21 cellular contexts compared by ENCODE assay signal in genomic region chr10:112980908-112981307, GRCh38.
"Had no signal": no experiment of that assay in that cellular context is flagged by ENCODE, and none has a peak within 500 bp of the region (broad histone marks: within the 10 kb centered on the region; RNA-seq: fewer than 3 reads in every experiment).

No MANE protein-coding gene starts in this region.

- DNase-seq: activated CD4-positive, alpha-beta T cell treated with anti-CD3 and anti-CD28 coated beads for 4 hours; activated CD4-positive, CD25-positive, alpha-beta regulatory T cell; adrenal gland; central memory CD4-positive, alpha-beta T cell; dermis blood vessel endothelial cell; effector memory CD4-positive, alpha-beta T cell; foreskin melanocyte; glutamatergic neuron; kidney glomerular epithelial cell; left lung; stimulated activated CD4-positive, alpha-beta T cell treated with anti-CD3 and anti-CD28 coated beads, Interleukin-12 subunit alpha, Interleukin-12 subunit beta, amount 100 ng/mL, for 4 hours; stimulated activated CD4-positive, alpha-beta T cell treated with anti-CD3 and anti-CD28 coated beads, Interleukin-4, amount 100 ng/mL, for 4 hours; T-helper 17 cell; upper lobe of right lung had no signal

- H3K36me3 ChIP-seq: adrenal gland, left lung, upper lobe of right lung had no signal

- H3K27ac ChIP-seq: adrenal gland, ascending aorta, hepatocyte, left lung, upper lobe of right lung had no signal

- H3K27ac Mint-ChIP-seq: T-helper 17 cell had no signal

- H3K27me3 ChIP-seq: adrenal gland, ascending aorta, hepatocyte, left lung, upper lobe of right lung had no signal

- H3K9me3 Mint-ChIP-seq: activated naive CD4-positive, alpha-beta T cell treated with anti-CD3 and anti-CD28 coated beads, Interleukin-2, amount 50 U/mL, for 72 hours; naive B cell had no signal

- ATAC-seq: esophagus mucosa, left lung, upper lobe of right lung had no signal

- H3K27me3 Mint-ChIP-seq: progenitor cell of endocrine pancreas had no signal

- H3K4me3 ChIP-seq: adrenal gland, ascending aorta, hepatocyte, left lung, lung, upper lobe of right lung had no signal

- H3K9me3 ChIP-seq: adrenal gland, ascending aorta, left lung, upper lobe of right lung had no signal
